ENCODE assay signal across 9 cellular contexts in the genomic region with DNA sequence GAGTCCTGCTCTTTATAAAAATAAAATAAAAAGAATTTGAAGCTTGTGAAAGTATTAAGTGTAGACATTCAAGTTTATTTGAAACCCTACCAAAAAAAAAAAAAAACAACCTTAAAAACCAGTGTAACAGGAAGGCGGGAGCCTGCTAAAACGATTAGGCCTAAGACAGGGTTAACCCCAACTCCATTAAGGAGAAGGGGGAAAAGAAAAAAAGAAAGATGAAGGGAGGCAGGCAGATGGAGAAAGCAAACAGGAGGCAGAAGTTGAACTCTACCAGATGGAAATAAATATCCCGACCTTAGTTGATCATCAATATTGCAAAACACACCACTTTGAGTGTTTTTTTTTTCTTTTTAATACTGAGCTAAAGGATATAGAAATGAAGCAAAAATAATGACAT. TPM values are rescaled to one million over a fixed set of nuclear protein-coding genes. Genes with fewer than 3 reads are reported as not detected.
DNase-seq lines count a peak whose midpoint lies in the region; ATAC-seq and TF ChIP-seq lines count a peak whose summit lies in the region.
"Had no signal": no experiment of that assay in that cellular context is flagged by ENCODE, and none has a peak within 500 bp of the region (broad histone marks: within the 10 kb centered on the region; RNA-seq: fewer than 3 reads in every experiment).

No MANE protein-coding gene starts in this region.

- peak overlapping the region; percentile 89 to 100 (median 98) for H3K27ac ChIP-seq in transverse colon

- no peaks in the 10 kb centered on the region for H3K9me3 ChIP-seq in transverse colon

- WGBS in transverse colon (ENCODE audit: low coverage in 1 of 2), 2 donors: 14 to 23% methylated on average over 3 of the region's 3 CpGs

- H3K4me1 ChIP-seq in transverse colon: peaks cover 0 to 30% (median 2%) of the 10 kb centered on the region in 4 donors

- ATAC-seq in activated T-cell treated with anti-CD3 and anti-CD28 coated beads, Interleukin-2, amount 50 U/mL, for 72 hours (replicated peaks in 1 of 2): no peak
- no peak for ATAC-seq in activated naive CD4-positive, alpha-beta T cell treated with anti-CD3 and anti-CD28 coated beads, Interleukin-2, amount 50 U/mL, for 72 hours
- no peak for ATAC-seq in HG03159 (IDR thresholded peaks at IDR 0.05; ENCODE audit: unreplicated experiment)

- peak overlapping the region; percentile 99 for H3K27ac Mint-ChIP-seq in activated T-cell treated with anti-CD3 and anti-CD28 coated beads, Interleukin-2, amount 50 U/mL, for 72 hours
- peak overlapping the region; percentile 99 to 100 for H3K27ac Mint-ChIP-seq in activated naive CD4-positive, alpha-beta T cell treated with anti-CD3 and anti-CD28 coated beads, Interleukin-2, amount 50 U/mL, for 72 hours

- H3K27me3 ChIP-seq in transverse colon: no peaks in the 10 kb centered on the region

- peaks cover 35% of the 10 kb centered on the region for H3K4me1 Mint-ChIP-seq in activated T-cell treated with anti-CD3 and anti-CD28 coated beads, Interleukin-2, amount 50 U/mL, for 72 hours (ENCODE audit: low read depth)

- TF ChIP-seq EP300 in transverse colon (IDR thresholded peaks at IDR 0.05; ENCODE audit: low read depth): no peak

- intact Hi-C loops in transverse colon (cut with DNase I; ENCODE audit: low total_unique reads): loop anchor here (10.0 kb wide), 2 partner anchors 98 to 112 kb away; no protein-coding TSS in a partner anchor

- no peak for TF ChIP-seq CTCF in transverse colon (IDR thresholded peaks at IDR 0.05)

- DNase-seq in activated T-cell treated with anti-CD3 and anti-CD28 coated beads, Interleukin-2, amount 50 U/mL, for 72 hours: no peak
- no peak for DNase-seq in activated T-cell treated with anti-CD3 and anti-CD28 coated beads, Interleukin-2, amount 50 U/mL, for 48 hours
- DNase-seq in activated naive CD4-positive, alpha-beta T cell treated with anti-CD3 and anti-CD28 coated beads, Interleukin-2, amount 50 U/mL, for 72 hours (ENCODE audit: low spot score in 2 of 2): no peak
- DNase-seq in left kidney (ENCODE audit: low read depth, low spot score): peak; percentile 53
- no peak for DNase-seq in transverse colon
- DNase-seq in D341Med (ENCODE audit: low spot score): no peak
- DNase-seq in NCI-H510A treated with DMSO at 0.1 percent for 48 hours (lab: John Stamatoyannopoulos, UW): no peak
- DNase-seq: stimulated activated CD4-positive, alpha-beta T cell treated with anti-CD3 and anti-CD28 coated beads, Interleukin-4, amount 100 ng/mL, for 24 hours had no signal

- H3K36me3 Mint-ChIP-seq in activated T-cell treated with anti-CD3 and anti-CD28 coated beads, Interleukin-2, amount 50 U/mL, for 72 hours (ENCODE audit: insufficient read depth in 2 of 2): peaks cover 18 to 44% of the 10 kb centered on the region in 2 donors
- H3K36me3 Mint-ChIP-seq in activated naive CD4-positive, alpha-beta T cell treated with anti-CD3 and anti-CD28 coated beads, Interleukin-2, amount 50 U/mL, for 72 hours: peaks cover 48 to 56% of the 10 kb centered on the region in 2 donors

- H3K36me3 ChIP-seq in transverse colon: peaks cover 0 to 20% (median 4%) of the 10 kb centered on the region in 4 donors

- in situ Hi-C loops in transverse colon (cut with MboI; ENCODE audit: low pct_ligation_motif_present in 1 of 4, low pct_unique_long_range_greater_than_20kb in 1 of 4, low sequenced_read_pairs in 3 of 4): loop anchor here (5.0 to 25.0 kb wide), 6 partner anchors 335 to 762 kb away; no protein-coding TSS in a partner anchor

- H3K27me3 Mint-ChIP-seq in activated T-cell treated with anti-CD3 and anti-CD28 coated beads, Interleukin-2, amount 50 U/mL, for 72 hours (ENCODE audit: low read depth): no peaks in the 10 kb centered on the region

- TF ChIP-seq POLR2A in transverse colon (IDR thresholded peaks at IDR 0.05): no peak

- peak overlapping the region; percentile 98 for H3K4me3 Mint-ChIP-seq in activated T-cell treated with anti-CD3 and anti-CD28 coated beads, Interleukin-2, amount 50 U/mL, for 72 hours

- H3K4me3 ChIP-seq in transverse colon: peak overlapping the region; percentile 43 to 98 (median 61)

- H3K9me3 Mint-ChIP-seq in activated T-cell treated with anti-CD3 and anti-CD28 coated beads, Interleukin-2, amount 50 U/mL, for 72 hours: no peaks in the 10 kb centered on the region
- H3K9me3 Mint-ChIP-seq in activated naive CD4-positive, alpha-beta T cell treated with anti-CD3 and anti-CD28 coated beads, Interleukin-2, amount 50 U/mL, for 72 hours: no peaks in the 10 kb centered on the region

RNA-seq across cellular contexts. Expression of a gene that starts 1.2 kb away (rescaled TPM):
- 100 to 1,000 TPM; 258 to 337 TPM for total RNA-seq in activated T-cell treated with anti-CD3 and anti-CD28 coated beads, Interleukin-2, amount 50 U/mL, for 72 hours
- 100 to 1,000 TPM; 158 to 266 TPM for total RNA-seq in activated naive CD4-positive, alpha-beta T cell treated with anti-CD3 and anti-CD28 coated beads, Interleukin-2, amount 50 U/mL, for 72 hours
- total RNA-seq in transverse colon: 100 to 1,000 TPM in 1 of 4 donors, 10 to 100 TPM in 3; 28.3 to 111 (median 78.1) TPM
